Comparison of ENCODE assay signal across 8 cellular contexts in the genomic region with DNA sequence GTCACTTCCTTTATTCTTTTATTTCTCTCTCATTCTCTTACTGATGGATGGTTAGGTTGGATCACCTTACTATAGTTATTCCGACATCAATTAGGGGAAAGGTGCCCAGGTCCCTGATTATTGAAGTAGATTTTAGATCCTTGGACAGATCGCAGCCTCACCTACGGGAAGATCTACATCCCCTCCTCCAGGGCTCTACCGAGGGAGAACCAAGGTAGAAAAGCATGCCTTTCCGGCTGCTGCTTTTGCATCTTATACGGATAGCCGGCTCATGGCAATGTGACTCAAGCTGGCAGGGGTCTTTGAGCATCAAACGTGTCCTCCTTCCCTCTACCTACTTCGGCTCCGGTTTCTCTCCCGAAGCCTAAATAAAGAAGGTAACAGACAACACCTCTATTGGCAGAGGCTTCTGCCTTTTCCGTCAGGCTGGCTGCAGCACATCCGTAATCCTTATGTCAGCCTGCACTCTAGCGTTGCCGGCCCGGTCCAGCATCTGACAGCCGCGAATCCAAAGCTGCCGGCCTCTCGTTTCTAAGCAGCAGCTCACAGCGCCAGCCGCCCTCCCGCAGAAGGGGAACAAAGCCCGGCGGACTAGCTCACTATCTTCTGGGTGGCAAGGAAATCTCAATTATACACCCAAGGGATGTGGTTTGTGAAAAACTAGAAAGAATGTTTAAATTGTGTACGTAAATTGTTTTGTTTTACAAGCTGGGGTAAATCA. TPM values are rescaled to one million over a fixed set of nuclear protein-coding genes. Genes with fewer than 3 reads are reported as not detected.
DNase-seq lines count a peak whose midpoint lies in the region; ATAC-seq and TF ChIP-seq lines count a peak whose summit lies in the region.

No MANE protein-coding gene starts in this region.

- no peak for TF ChIP-seq POLR2A in upper lobe of left lung (IDR thresholded peaks at IDR 0.05)

- no peak for TF ChIP-seq EP300 in upper lobe of left lung (IDR thresholded peaks at IDR 0.05)

- H3K9me3 ChIP-seq in left lung (no peaks in the 10 kb centered on the region), upper lobe of left lung (no peaks in the 10 kb centered on the region)

- no peak overlapping the region for H3K4me3 ChIP-seq in left lung
- no peak overlapping the region for H3K4me3 ChIP-seq in upper lobe of left lung

- H3K27me3 ChIP-seq in left lung (peaks cover 14 to 58% of the 10 kb centered on the region in 2 donors), upper lobe of left lung (peaks cover 0 to 6% (median 0%) of the 10 kb centered on the region in 4 donors)

- WGBS in upper lobe of left lung, 2 donors, result 5 to 12% methylated on average over 26 of the region's 26 CpGs

- H3K27ac ChIP-seq in left lung (no peak overlapping the region), upper lobe of left lung (no peak overlapping the region)

- H3K36me3 ChIP-seq in left lung (no peaks in the 10 kb centered on the region), upper lobe of left lung (no peaks in the 10 kb centered on the region)

- peaks cover 0 to 3% of the 10 kb centered on the region in 2 donors for H3K4me1 ChIP-seq in left lung
- H3K4me1 ChIP-seq in upper lobe of left lung, result no peaks in the 10 kb centered on the region

- peak; percentile 49 for DNase-seq in activated CD8-positive, alpha-beta memory T cell treated with anti-CD3 and anti-CD28 coated beads, Interleukin-2, amount 50 U/mL, for 48 hours
- DNase-seq in activated CD8-positive, alpha-beta memory T cell treated with anti-CD3 and anti-CD28 coated beads for 24 hours, result no peak
- DNase-seq in NCI-H510A treated with DMSO at 0.1 percent for 48 hours (lab: John Stamatoyannopoulos, UW) (peak; percentile 61), dedifferentiated amniotic fluid mesenchymal stem cell (ENCODE audit: extremely low spot score) (peak; percentile 41), left lung (peak; percentile 51 to 85), upper lobe of left lung (peak; percentile 63 to 72), NAMALWA (ENCODE audit: low spot score) (no peak), GM19238 (ENCODE audit: insufficient read length, low spot score) (no peak)

- intact Hi-C loops in left lung (cut with DNase I), result no loop called here

- peak in 1 of 2 donors; percentile 16 for TF ChIP-seq CTCF in left lung (IDR thresholded peaks at IDR 0.05)
- peak in 4 of 6 experiments; percentile 14 to 33 (median 24) for TF ChIP-seq CTCF in upper lobe of left lung (IDR thresholded peaks at IDR 0.05)

- ATAC-seq in left lung (peak; percentile 84), upper lobe of left lung (ENCODE audit: low FRiP score in 2 of 2) (peak; percentile 49 to 80)

RNA-seq across cellular contexts. Expression of gene IRX6, which starts 46.9 kb away (rescaled TPM):
- total RNA-seq in left lung (1 to 10 TPM; 2.6 to 4.6 TPM), upper lobe of left lung (10 to 100 TPM in 1 of 6 donors, 1 to 10 TPM in 5; 2.1 to 10.3 (median 4.3) TPM)

Comparison
In these comparisons a context has a peak if more than half of its experiments do, and no peak if none do; other contexts are left out.
1. DNase-seq: peak in activated CD8-positive, alpha-beta memory T cell treated with anti-CD3 and anti-CD28 coated beads, Interleukin-2, amount 50 U/mL, for 48 hours (single experiment), NCI-H510A treated with DMSO at 0.1 percent for 48 hours (single experiment), dedifferentiated amniotic fluid mesenchymal stem cell (single experiment), left lung (2 of 2) and upper lobe of left lung (2 of 2); none in activated CD8-positive, alpha-beta memory T cell treated with anti-CD3 and anti-CD28 coated beads for 24 hours (single experiment), NAMALWA (single experiment) and GM19238 (single experiment).